2 cellular contexts compared by ENCODE assay signal in genomic region chr2:64493788-64494187, GRCh38.
TF ChIP-seq lines count a peak whose summit lies in the region.

No MANE protein-coding gene starts in this region.

TF ChIP-seq in Ishikawa, 13 proteins besides CTCF, POLR2A, EP300 and RAD21 (continued from another document):
- TF ChIP-seq USF1 (IDR thresholded peaks at IDR 0.05): peak; percentile 69

TF ChIP-seq in GM12878, 131 proteins besides CTCF, POLR2A, EP300 and RAD21:
- peak; percentile 50 for TF ChIP-seq USF1 (IDR thresholded peaks at IDR 0.05; ENCODE audit: borderline replicate concordance, extremely low read length, insufficient read depth, low read depth, low read length)
- TF ChIP-seq CBX5 (IDR thresholded peaks at IDR 0.05; ENCODE audit: low read depth): no peak
